Comparison of ENCODE assay signal across 1 cellular context in genomic region chr17:43021739-43022512, GRCh38.
TF ChIP-seq lines count a peak whose summit lies in the region.

VAT1 (minus strand) TSS chr17:43022385; CDS start chr17:43022322, 63 bp downstream.

TF ChIP-seq in HepG2, 621 proteins besides CTCF, POLR2A, EP300 and RAD21 (continued from another document and continues in another):
- TF ChIP-seq, protein P1, sequence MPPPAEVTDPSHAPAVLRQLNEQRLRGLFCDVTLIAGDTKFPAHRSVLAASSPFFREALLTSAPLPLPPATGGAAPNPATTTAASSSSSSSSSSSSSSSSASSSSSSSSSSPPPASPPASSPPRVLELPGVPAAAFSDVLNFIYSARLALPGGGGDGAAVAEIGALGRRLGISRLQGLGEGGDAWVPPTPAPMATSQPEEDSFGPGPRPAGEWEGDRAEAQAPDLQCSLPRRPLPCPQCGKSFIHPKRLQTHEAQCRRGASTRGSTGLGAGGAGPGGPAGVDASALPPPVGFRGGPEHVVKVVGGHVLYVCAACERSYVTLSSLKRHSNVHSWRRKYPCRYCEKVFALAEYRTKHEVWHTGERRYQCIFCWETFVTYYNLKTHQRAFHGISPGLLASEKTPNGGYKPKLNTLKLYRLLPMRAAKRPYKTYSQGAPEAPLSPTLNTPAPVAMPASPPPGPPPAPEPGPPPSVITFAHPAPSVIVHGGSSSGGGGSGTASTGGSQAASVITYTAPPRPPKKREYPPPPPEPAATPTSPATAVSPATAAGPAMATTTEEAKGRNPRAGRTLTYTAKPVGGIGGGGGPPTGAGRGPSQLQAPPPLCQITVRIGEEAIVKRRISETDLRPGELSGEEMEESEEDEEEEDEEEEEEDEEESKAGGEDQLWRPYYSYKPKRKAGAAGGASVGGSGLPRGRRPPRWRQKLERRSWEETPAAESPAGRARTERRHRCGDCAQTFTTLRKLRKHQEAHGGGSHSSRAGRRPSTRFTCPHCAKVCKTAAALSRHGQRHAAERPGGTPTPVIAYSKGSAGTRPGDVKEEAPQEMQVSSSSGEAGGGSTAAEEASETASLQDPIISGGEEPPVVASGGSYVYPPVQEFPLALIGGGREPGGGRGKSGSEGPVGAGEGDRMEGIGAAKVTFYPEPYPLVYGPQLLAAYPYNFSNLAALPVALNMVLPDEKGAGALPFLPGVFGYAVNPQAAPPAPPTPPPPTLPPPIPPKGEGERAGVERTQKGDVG (CRISPR knock-in tag; IDR thresholded peaks at IDR 0.05; ENCODE audit: borderline replicate concordance) = no peak
- TF ChIP-seq ZFP90 (CRISPR knock-in tag; IDR thresholded peaks at IDR 0.05; ENCODE audit: borderline replicate concordance) (peak; percentile 86), TRIM24 (CRISPR knock-in tag; IDR thresholded peaks at IDR 0.05) (no peak), MATR3 (CRISPR knock-in tag; IDR thresholded peaks at IDR 0.05) (no peak), JUND (CRISPR knock-in tag; IDR thresholded peaks at IDR 0.05) (no peak), ZBTB21 (CRISPR knock-in tag; IDR thresholded peaks at IDR 0.05) (no peak), POLR2AphosphoS5 (IDR thresholded peaks at IDR 0.05; ENCODE audit: low read depth, low read length) (peak; percentile 85), IRX3 (CRISPR knock-in tag; IDR thresholded peaks at IDR 0.05; ENCODE audit: borderline replicate concordance, low read depth) (peak; percentile 71; the same call in 1 of the 2 replicates), ZSCAN31 (CRISPR knock-in tag; IDR thresholded peaks at IDR 0.05; ENCODE audit: low read depth) (peak; percentile 89; the same call in 1 of the 2 replicates), HDAC2 (CRISPR knock-in tag; IDR thresholded peaks at IDR 0.05) (peak; percentile 43), REL (CRISPR knock-in tag; conservative IDR thresholded peaks at IDR 0.05) (0 out of 2 replicates have a peak, but pooled peaks have one; percentile 75), ZBTB1 (CRISPR knock-in tag; IDR thresholded peaks at IDR 0.05; ENCODE audit: borderline replicate concordance) (peak; percentile 55; the same call in 1 of the 2 replicates), ZNF280D (CRISPR knock-in tag; IDR thresholded peaks at IDR 0.05) (0 out of 2 replicates have a peak, but pooled peaks have one; percentile 18), GPBP1L1 (CRISPR knock-in tag; IDR thresholded peaks at IDR 0.05) (no peak), RARG (CRISPR knock-in tag; IDR thresholded peaks at IDR 0.05; ENCODE audit: low read depth) (peak; percentile 51; the same call in 1 of the 2 replicates), ZNF160 (CRISPR knock-in tag; IDR thresholded peaks at IDR 0.05) (0 out of 2 replicates have a peak, but pooled peaks have one; percentile 63), SMAD1 (CRISPR knock-in tag; IDR thresholded peaks at IDR 0.05; ENCODE audit: borderline replicate concordance, low read depth) (no peak), KDM6A (CRISPR knock-in tag; IDR thresholded peaks at IDR 0.05; ENCODE audit: low read depth) (no peak), PAF1 (CRISPR knock-in tag; IDR thresholded peaks at IDR 0.05) (no peak), U2AF2 (IDR thresholded peaks at IDR 0.05; ENCODE audit: low read depth, low read length) (no peak)
- TF ChIP-seq, protein P2, sequence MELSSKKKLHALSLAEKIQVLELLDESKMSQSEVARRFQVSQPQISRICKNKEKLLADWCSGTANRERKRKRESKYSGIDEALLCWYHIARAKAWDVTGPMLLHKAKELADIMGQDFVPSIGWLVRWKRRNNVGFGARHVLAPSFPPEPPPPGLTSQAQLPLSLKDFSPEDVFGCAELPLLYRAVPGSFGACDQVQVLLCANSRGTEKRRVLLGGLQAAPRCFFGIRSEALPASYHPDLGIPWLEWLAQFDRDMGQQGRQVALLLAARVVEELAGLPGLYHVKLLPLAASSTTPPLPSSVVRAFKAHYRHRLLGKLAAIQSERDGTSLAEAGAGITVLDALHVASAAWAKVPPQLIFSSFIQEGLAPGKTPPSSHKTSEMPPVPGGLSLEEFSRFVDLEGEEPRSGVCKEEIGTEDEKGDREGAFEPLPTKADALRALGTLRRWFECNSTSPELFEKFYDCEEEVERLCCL (CRISPR knock-in tag; IDR thresholded peaks at IDR 0.05; ENCODE audit: borderline replicate concordance) = peak; percentile 14; the same call in 1 of the 2 replicates
- TF ChIP-seq, protein P3, sequence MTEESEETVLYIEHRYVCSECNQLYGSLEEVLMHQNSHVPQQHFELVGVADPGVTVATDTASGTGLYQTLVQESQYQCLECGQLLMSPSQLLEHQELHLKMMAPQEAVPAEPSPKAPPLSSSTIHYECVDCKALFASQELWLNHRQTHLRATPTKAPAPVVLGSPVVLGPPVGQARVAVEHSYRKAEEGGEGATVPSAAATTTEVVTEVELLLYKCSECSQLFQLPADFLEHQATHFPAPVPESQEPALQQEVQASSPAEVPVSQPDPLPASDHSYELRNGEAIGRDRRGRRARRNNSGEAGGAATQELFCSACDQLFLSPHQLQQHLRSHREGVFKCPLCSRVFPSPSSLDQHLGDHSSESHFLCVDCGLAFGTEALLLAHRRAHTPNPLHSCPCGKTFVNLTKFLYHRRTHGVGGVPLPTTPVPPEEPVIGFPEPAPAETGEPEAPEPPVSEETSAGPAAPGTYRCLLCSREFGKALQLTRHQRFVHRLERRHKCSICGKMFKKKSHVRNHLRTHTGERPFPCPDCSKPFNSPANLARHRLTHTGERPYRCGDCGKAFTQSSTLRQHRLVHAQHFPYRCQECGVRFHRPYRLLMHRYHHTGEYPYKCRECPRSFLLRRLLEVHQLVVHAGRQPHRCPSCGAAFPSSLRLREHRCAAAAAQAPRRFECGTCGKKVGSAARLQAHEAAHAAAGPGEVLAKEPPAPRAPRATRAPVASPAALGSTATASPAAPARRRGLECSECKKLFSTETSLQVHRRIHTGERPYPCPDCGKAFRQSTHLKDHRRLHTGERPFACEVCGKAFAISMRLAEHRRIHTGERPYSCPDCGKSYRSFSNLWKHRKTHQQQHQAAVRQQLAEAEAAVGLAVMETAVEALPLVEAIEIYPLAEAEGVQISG (CRISPR knock-in tag; IDR thresholded peaks at IDR 0.05) = peak; percentile 78
- TF ChIP-seq, protein P4, sequence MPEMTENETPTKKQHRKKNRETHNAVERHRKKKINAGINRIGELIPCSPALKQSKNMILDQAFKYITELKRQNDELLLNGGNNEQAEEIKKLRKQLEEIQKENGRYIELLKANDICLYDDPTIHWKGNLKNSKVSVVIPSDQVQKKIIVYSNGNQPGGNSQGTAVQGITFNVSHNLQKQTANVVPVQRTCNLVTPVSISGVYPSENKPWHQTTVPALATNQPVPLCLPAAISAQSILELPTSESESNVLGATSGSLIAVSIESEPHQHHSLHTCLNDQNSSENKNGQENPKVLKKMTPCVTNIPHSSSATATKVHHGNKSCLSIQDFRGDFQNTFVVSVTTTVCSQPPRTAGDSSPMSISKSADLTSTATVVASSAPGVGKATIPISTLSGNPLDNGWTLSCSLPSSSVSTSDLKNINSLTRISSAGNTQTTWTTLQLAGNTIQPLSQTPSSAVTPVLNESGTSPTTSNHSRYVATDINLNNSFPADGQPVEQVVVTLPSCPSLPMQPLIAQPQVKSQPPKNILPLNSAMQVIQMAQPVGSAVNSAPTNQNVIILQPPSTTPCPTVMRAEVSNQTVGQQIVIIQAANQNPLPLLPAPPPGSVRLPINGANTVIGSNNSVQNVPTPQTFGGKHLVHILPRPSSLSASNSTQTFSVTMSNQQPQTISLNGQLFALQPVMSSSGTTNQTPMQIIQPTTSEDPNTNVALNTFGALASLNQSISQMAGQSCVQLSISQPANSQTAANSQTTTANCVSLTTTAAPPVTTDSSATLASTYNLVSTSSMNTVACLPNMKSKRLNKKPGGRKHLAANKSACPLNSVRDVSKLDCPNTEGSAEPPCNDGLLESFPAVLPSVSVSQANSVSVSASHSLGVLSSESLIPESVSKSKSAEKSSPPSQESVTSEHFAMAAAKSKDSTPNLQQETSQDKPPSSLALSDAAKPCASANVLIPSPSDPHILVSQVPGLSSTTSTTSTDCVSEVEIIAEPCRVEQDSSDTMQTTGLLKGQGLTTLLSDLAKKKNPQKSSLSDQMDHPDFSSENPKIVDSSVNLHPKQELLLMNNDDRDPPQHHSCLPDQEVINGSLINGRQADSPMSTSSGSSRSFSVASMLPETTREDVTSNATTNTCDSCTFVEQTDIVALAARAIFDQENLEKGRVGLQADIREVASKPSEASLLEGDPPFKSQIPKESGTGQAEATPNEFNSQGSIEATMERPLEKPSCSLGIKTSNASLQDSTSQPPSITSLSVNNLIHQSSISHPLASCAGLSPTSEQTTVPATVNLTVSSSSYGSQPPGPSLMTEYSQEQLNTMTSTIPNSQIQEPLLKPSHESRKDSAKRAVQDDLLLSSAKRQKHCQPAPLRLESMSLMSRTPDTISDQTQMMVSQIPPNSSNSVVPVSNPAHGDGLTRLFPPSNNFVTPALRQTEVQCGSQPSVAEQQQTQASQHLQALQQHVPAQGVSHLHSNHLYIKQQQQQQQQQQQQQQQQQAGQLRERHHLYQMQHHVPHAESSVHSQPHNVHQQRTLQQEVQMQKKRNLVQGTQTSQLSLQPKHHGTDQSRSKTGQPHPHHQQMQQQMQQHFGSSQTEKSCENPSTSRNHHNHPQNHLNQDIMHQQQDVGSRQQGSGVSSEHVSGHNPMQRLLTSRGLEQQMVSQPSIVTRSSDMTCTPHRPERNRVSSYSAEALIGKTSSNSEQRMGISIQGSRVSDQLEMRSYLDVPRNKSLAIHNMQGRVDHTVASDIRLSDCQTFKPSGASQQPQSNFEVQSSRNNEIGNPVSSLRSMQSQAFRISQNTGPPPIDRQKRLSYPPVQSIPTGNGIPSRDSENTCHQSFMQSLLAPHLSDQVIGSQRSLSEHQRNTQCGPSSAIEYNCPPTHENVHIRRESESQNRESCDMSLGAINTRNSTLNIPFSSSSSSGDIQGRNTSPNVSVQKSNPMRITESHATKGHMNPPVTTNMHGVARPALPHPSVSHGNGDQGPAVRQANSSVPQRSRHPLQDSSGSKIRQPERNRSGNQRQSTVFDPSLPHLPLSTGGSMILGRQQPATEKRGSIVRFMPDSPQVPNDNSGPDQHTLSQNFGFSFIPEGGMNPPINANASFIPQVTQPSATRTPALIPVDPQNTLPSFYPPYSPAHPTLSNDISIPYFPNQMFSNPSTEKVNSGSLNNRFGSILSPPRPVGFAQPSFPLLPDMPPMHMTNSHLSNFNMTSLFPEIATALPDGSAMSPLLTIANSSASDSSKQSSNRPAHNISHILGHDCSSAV (CRISPR knock-in tag; IDR thresholded peaks at IDR 0.05; ENCODE audit: borderline replicate concordance) = no peak; the same call in 1 of the 2 replicates
- TF ChIP-seq, protein P5, sequence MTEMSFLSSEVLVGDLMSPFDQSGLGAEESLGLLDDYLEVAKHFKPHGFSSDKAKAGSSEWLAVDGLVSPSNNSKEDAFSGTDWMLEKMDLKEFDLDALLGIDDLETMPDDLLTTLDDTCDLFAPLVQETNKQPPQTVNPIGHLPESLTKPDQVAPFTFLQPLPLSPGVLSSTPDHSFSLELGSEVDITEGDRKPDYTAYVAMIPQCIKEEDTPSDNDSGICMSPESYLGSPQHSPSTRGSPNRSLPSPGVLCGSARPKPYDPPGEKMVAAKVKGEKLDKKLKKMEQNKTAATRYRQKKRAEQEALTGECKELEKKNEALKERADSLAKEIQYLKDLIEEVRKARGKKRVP (CRISPR knock-in tag; IDR thresholded peaks at IDR 0.05) = no peak
- TF ChIP-seq, protein P6, sequence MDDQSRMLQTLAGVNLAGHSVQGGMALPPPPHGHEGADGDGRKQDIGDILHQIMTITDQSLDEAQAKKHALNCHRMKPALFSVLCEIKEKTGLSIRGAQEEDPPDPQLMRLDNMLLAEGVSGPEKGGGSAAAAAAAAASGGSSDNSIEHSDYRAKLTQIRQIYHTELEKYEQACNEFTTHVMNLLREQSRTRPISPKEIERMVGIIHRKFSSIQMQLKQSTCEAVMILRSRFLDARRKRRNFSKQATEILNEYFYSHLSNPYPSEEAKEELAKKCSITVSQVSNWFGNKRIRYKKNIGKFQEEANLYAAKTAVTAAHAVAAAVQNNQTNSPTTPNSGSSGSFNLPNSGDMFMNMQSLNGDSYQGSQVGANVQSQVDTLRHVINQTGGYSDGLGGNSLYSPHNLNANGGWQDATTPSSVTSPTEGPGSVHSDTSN (CRISPR knock-in tag; IDR thresholded peaks at IDR 0.05; ENCODE audit: borderline replicate concordance) = 0 out of 2 replicates have a peak, but pooled peaks have one; percentile 52
- TF ChIP-seq, protein P7, sequence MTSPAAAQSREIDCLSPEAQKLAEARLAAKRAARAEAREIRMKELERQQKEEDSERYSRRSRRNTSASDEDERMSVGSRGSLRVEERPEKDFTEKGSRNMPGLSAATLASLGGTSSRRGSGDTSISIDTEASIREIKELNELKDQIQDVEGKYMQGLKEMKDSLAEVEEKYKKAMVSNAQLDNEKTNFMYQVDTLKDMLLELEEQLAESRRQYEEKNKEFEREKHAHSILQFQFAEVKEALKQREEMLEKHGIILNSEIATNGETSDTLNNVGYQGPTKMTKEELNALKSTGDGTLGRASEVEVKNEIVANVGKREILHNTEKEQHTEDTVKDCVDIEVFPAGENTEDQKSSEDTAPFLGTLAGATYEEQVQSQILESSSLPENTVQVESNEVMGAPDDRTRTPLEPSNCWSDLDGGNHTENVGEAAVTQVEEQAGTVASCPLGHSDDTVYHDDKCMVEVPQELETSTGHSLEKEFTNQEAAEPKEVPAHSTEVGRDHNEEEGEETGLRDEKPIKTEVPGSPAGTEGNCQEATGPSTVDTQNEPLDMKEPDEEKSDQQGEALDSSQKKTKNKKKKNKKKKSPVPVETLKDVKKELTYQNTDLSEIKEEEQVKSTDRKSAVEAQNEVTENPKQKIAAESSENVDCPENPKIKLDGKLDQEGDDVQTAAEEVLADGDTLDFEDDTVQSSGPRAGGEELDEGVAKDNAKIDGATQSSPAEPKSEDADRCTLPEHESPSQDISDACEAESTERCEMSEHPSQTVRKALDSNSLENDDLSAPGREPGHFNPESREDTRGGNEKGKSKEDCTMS (CRISPR knock-in tag; conservative IDR thresholded peaks at IDR 0.05) = no peak
